Comparison of ENCODE assay signal across 1 cellular context in genomic region chr17:81252336-81253329, GRCh38.
TF ChIP-seq lines count a peak whose summit lies in the region.

No MANE protein-coding gene starts in this region.

TF ChIP-seq in HepG2, 621 proteins besides CTCF, POLR2A, EP300 and RAD21 (continued from another document and continues in another):
- TF ChIP-seq MNT (IDR thresholded peaks at IDR 0.05) (no peak), ZNF264 (CRISPR knock-in tag; IDR thresholded peaks at IDR 0.05) (no peak), GLI4 (CRISPR knock-in tag; IDR thresholded peaks at IDR 0.05; ENCODE audit: borderline replicate concordance) (no peak), ARHGAP35 (CRISPR knock-in tag; IDR thresholded peaks at IDR 0.05; ENCODE audit: borderline replicate concordance) (no peak; the same call in 1 of the 2 replicates), MYPOP (CRISPR knock-in tag; IDR thresholded peaks at IDR 0.05) (no peak), ZNF746 (CRISPR knock-in tag; IDR thresholded peaks at IDR 0.05) (no peak), IKZF1 (IDR thresholded peaks at IDR 0.05) (no peak), ZNF766 (CRISPR knock-in tag; IDR thresholded peaks at IDR 0.05; ENCODE audit: borderline replicate concordance) (no peak), ZNF543 (CRISPR knock-in tag; IDR thresholded peaks at IDR 0.05) (no peak), KMT2A (CRISPR knock-in tag; IDR thresholded peaks at IDR 0.05) (no peak), LRRFIP1 (CRISPR knock-in tag; conservative IDR thresholded peaks at IDR 0.05) (no peak), ZSCAN31 (CRISPR knock-in tag; IDR thresholded peaks at IDR 0.05; ENCODE audit: low read depth) (no peak), BORCS8-MEF2B (CRISPR knock-in tag; IDR thresholded peaks at IDR 0.05) (peak; percentile 29; the same call in 1 of the 2 replicates), RXRA (CRISPR knock-in tag; IDR thresholded peaks at IDR 0.05) (peak; percentile 2; the same call in 1 of the 2 replicates), HOXA9 (CRISPR knock-in tag; IDR thresholded peaks at IDR 0.05; ENCODE audit: borderline replicate concordance) (no peak), ZNF644 (CRISPR knock-in tag; IDR thresholded peaks at IDR 0.05; ENCODE audit: low read depth) (no peak), SP140L (CRISPR knock-in tag; IDR thresholded peaks at IDR 0.05; ENCODE audit: borderline replicate concordance) (no peak), ZNF615 (CRISPR knock-in tag; IDR thresholded peaks at IDR 0.05; ENCODE audit: borderline replicate concordance) (no peak), SSRP1 (CRISPR knock-in tag; IDR thresholded peaks at IDR 0.05) (no peak), PRDM10 (CRISPR knock-in tag; IDR thresholded peaks at IDR 0.05; ENCODE audit: low read depth) (no peak), ZFP37 (CRISPR knock-in tag; IDR thresholded peaks at IDR 0.05; ENCODE audit: borderline replicate concordance) (no peak), TBX3 (IDR thresholded peaks at IDR 0.05; ENCODE audit: borderline replicate concordance) (no peak), SNAPC2 (CRISPR knock-in tag; IDR thresholded peaks at IDR 0.05) (no peak), LCORL (IDR thresholded peaks at IDR 0.05) (no peak), LCORL (CRISPR knock-in tag; IDR thresholded peaks at IDR 0.05) (peak; percentile 74; the same call in 1 of the 2 replicates), CC2D1A (CRISPR knock-in tag; IDR thresholded peaks at IDR 0.05) (no peak), ETV5 (CRISPR knock-in tag; IDR thresholded peaks at IDR 0.05; ENCODE audit: borderline replicate concordance) (no peak; the same call in 1 of the 2 replicates), SATB2 (CRISPR knock-in tag; IDR thresholded peaks at IDR 0.05) (no peak), MLX (CRISPR knock-in tag; IDR thresholded peaks at IDR 0.05) (no peak), ZBTB4 (CRISPR knock-in tag; IDR thresholded peaks at IDR 0.05; ENCODE audit: borderline replicate concordance) (no peak), IKZF4 (CRISPR knock-in tag; IDR thresholded peaks at IDR 0.05; ENCODE audit: borderline replicate concordance, low read depth, not compliant biosample characterization) (no peak), ZNF775 (CRISPR knock-in tag; IDR thresholded peaks at IDR 0.05; ENCODE audit: borderline replicate concordance) (no peak), ARNTL (CRISPR knock-in tag; IDR thresholded peaks at IDR 0.05) (no peak), NR2F6 (IDR thresholded peaks at IDR 0.05) (no peak), NR2F6 (CRISPR knock-in tag; IDR thresholded peaks at IDR 0.05) (peak; percentile 16; the same call in 1 of the 2 replicates), ZNF512B (CRISPR knock-in tag; IDR thresholded peaks at IDR 0.05; ENCODE audit: borderline replicate concordance) (no peak), ZNF782 (CRISPR knock-in tag; IDR thresholded peaks at IDR 0.05; ENCODE audit: borderline replicate concordance) (no peak), STAG1 (CRISPR knock-in tag; IDR thresholded peaks at IDR 0.05) (no peak), ZNF205 (CRISPR knock-in tag; IDR thresholded peaks at IDR 0.05) (no peak), RBAK (CRISPR knock-in tag; IDR thresholded peaks at IDR 0.05) (0 out of 2 replicates have a peak, but pooled peaks have one; percentile 39), SP5 (CRISPR knock-in tag; IDR thresholded peaks at IDR 0.05; ENCODE audit: borderline replicate concordance, low read depth) (peak; percentile 39; the same call in 1 of the 2 replicates), SRY (CRISPR knock-in tag; IDR thresholded peaks at IDR 0.05) (no peak), ATRX (CRISPR knock-in tag; IDR thresholded peaks at IDR 0.05; ENCODE audit: borderline replicate concordance) (no peak)
